23 cellular contexts compared by ENCODE assay signal in the genomic region with DNA sequence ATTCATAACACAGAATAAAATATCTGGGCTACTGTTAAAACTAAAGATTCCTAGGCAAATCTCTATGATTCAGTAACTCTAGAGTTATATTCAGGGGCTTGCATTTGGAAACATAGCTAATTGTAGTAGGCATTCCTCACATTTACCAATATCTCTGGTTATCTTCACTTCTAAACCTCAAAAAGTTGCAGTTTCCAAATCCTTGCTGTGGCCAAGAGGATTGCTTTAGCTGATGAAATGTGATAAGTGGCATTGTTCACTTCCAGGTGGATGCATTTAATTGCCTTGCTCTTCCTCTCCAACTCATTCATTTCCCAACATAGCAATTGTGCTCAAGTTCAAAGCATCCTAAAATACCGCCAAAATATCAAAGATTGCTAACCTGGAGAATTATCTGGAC.
"Had no signal": no experiment of that assay in that cellular context is flagged by ENCODE, and none has a peak within 500 bp of the region (broad histone marks: within the 10 kb centered on the region; RNA-seq: fewer than 3 reads in every experiment).

No MANE protein-coding gene starts in this region.

- H3K9ac ChIP-seq: neural progenitor cell had no signal

- DNase-seq: activated CD4-positive, alpha-beta memory T cell treated with anti-CD3 and anti-CD28 coated beads, Interleukin-2, amount 10 ng/mL, durations not matched to agents 7 days and 5 days; activated CD4-positive, alpha-beta T cell treated with anti-CD3 and anti-CD28 coated beads for 48 hours; activated CD4-positive, CD25-positive, alpha-beta regulatory T cell; activated naive CD4-positive, alpha-beta T cell treated with Interleukin-2 at 50 U/mL for 16 hours; activated naive CD8-positive, alpha-beta T cell treated with anti-CD3 and anti-CD28 coated beads, Interleukin-2, amount 10 ng/mL, durations not matched to agents 7 days and 5 days; activated T-cell treated with anti-CD3 and anti-CD28 coated beads, Interleukin-2, amount 50 U/mL, for 24 hours; anterior cingulate cortex; cortex of kidney; effector CD8-positive, alpha-beta T cell; naive thymus-derived CD4-positive, alpha-beta T cell; right lobe of liver; small intestine; stimulated activated CD4-positive, alpha-beta T cell treated with anti-CD3 and anti-CD28 coated beads, Interleukin-15, amount 100 ng/mL, for 24 hours; stimulated activated CD4-positive, alpha-beta T cell treated with anti-CD3 and anti-CD28 coated beads, Interleukin-2, amount 100 ng/mL, for 48 hours; stimulated activated naive CD8-positive, alpha-beta T cell treated with anti-CD3 and anti-CD28 coated beads, Interleukin-15, amount 100 ng/mL, for 72 hours; T-helper 9 cell; transverse colon had no signal

- H3K4me2 ChIP-seq: neural progenitor cell had no signal

- H3K4me1 ChIP-seq: breast epithelium, esophagus muscularis mucosa, neural progenitor cell, prostate gland, right lobe of liver, suprapubic skin, transverse colon, vagina had no signal

- H2AFZ ChIP-seq: neural progenitor cell had no signal

- H3K4me3 ChIP-seq: breast epithelium, esophagus muscularis mucosa, neural progenitor cell, prostate gland, right lobe of liver, suprapubic skin, transverse colon, vagina had no signal

- ATAC-seq: naive thymus-derived CD4-positive, alpha-beta T cell; right lobe of liver; stimulated activated naive CD8-positive, alpha-beta T cell treated with anti-CD3 and anti-CD28 coated beads, Interleukin-15, amount 100 ng/mL, for 72 hours had no signal

- H3K27me3 ChIP-seq: breast epithelium, esophagus muscularis mucosa, neural progenitor cell, right lobe of liver, suprapubic skin, transverse colon, vagina had no signal

- H3K9me3 ChIP-seq: breast epithelium, esophagus muscularis mucosa, prostate gland, right lobe of liver, suprapubic skin, transverse colon, vagina had no signal

- H3K27ac ChIP-seq: breast epithelium, esophagus muscularis mucosa, neural progenitor cell, prostate gland, right lobe of liver, suprapubic skin, transverse colon, vagina had no signal

- H3K36me3 ChIP-seq: breast epithelium, esophagus muscularis mucosa, neural progenitor cell, prostate gland, right lobe of liver, suprapubic skin, transverse colon, vagina had no signal
